21 cellular contexts compared by ENCODE assay signal in genomic region chr14:94560782-94561655, GRCh38. TPM values are rescaled to one million over a fixed set of nuclear protein-coding genes. Genes with fewer than 3 reads are reported as not detected.
DNase-seq lines count a peak whose midpoint lies in the region; ATAC-seq, FAIRE-seq and TF ChIP-seq lines count a peak whose summit lies in the region.
"Had no signal": no experiment of that assay in that cellular context is flagged by ENCODE, and none has a peak within 500 bp of the region (broad histone marks: within the 10 kb centered on the region; RNA-seq: fewer than 3 reads in every experiment).

A gene with protein sequence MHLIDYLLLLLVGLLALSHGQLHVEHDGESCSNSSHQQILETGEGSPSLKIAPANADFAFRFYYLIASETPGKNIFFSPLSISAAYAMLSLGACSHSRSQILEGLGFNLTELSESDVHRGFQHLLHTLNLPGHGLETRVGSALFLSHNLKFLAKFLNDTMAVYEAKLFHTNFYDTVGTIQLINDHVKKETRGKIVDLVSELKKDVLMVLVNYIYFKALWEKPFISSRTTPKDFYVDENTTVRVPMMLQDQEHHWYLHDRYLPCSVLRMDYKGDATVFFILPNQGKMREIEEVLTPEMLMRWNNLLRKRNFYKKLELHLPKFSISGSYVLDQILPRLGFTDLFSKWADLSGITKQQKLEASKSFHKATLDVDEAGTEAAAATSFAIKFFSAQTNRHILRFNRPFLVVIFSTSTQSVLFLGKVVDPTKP (plus strand): TSS chr14:94561442. CDS start chr14:94563483, 2,041 bp downstream.

- TF ChIP-seq POLR2A in HepG2 (IDR thresholded peaks at IDR 0.05; ENCODE audit: insufficient read depth in 1 of 2, low read depth in 2 of 2, low read length in 2 of 2) (peak in 1 of 2 experiments; percentile 75; a peak in 2 of 4 replicates), testis (IDR thresholded peaks at IDR 0.05) (no peak)

- DNase-seq in RWPE2 (ENCODE audit: low spot score) (peak; percentile 51), HepG2 (ENCODE audit: low spot score) (peak; percentile 50), trophoblast cell (no peak), testis (peak; percentile 6), ecto neural progenitor cell (ENCODE audit: low spot score) (no peak), SIG-M5 treated with dmso at 0.1 percent for 504 hours (lab: John Stamatoyannopoulos, UW; ENCODE audit: unreplicated experiment) (no peak)
- DNase-seq: BE2C, EL, NCI-H1092, NCI-H1436, NCI-H2029, NCI-H2227 treated with DMSO at 0.1 percent for 48 hours, NCI-H510A treated with DMSO at 0.1 percent for 48 hours, NCI-H748 treated with DMSO at 0.1 percent for 48 hours had no signal

- no peak for TF ChIP-seq EP300 in HepG2 (IDR thresholded peaks at IDR 0.05; ENCODE audit: low read depth in 2 of 2, low read length in 2 of 2)
- no peak for TF ChIP-seq EP300 in HepG2 (CRISPR knock-in tag; IDR thresholded peaks at IDR 0.05; ENCODE audit: borderline replicate concordance)

- no peak within 1 kb of the TSS for H3K14ac ChIP-seq in trophoblast cell (ENCODE audit: low read length)

- H3K4me2 ChIP-seq in HepG2 (ENCODE audit: low read depth, low read length) = peak within 1 kb of the TSS; percentile 79
- H3K4me2 ChIP-seq in trophoblast cell (ENCODE audit: low read length) = no peak within 1 kb of the TSS

- no peak within 1 kb of the TSS for H3K4me3 ChIP-seq in RWPE2 (ENCODE audit: severe bottlenecking)
- peak within 1 kb of the TSS; percentile 52 to 63 (median 57) for H3K4me3 ChIP-seq in HepG2 (replicated peaks in 1 of 3; ENCODE audit: insufficient read depth in 1 of 3, low read depth in 2 of 3, low read length in 3 of 3)
- no peak within 1 kb of the TSS for H3K4me3 ChIP-seq in trophoblast cell (ENCODE audit: low read depth, low read length)
- no peak within 1 kb of the TSS for H3K4me3 ChIP-seq in testis
- H3K4me3 ChIP-seq: K562, SJSA1 had no signal

- TF ChIP-seq CTCF in RWPE2 (IDR thresholded peaks at IDR 0.05; ENCODE audit: poor library complexity, severe bottlenecking) (no peak), HepG2 (CRISPR knock-in tag; IDR thresholded peaks at IDR 0.05) (no peak), testis (IDR thresholded peaks at IDR 0.05) (no peak)

- H3K9me3 ChIP-seq in RWPE2 (ENCODE audit: severe bottlenecking) = no peaks in the 10 kb centered on the region
- H3K9me3 ChIP-seq in HepG2 (ENCODE audit: low read length) = peaks cover 9% of the 10 kb centered on the region; the same call in 1 of the 2 replicates
- no peaks in the 10 kb centered on the region for H3K9me3 ChIP-seq in trophoblast cell (ENCODE audit: insufficient read depth, low read depth, low read length)
- H3K9me3 ChIP-seq in testis = no peaks in the 10 kb centered on the region
- H3K9me3 ChIP-seq: BE2C, SJSA1 had no signal

- H3K4me1 ChIP-seq in RWPE2 (ENCODE audit: insufficient read depth, poor library complexity, severe bottlenecking) = no peaks in the 10 kb centered on the region
- peaks cover 70% of the 10 kb centered on the region for H3K4me1 ChIP-seq in HepG2 (ENCODE audit: insufficient read depth, low read length)
- no peaks in the 10 kb centered on the region for H3K4me1 ChIP-seq in trophoblast cell (ENCODE audit: control insufficient read depth in 1 of 2, insufficient read depth in 2 of 2, low read length in 2 of 2)
- no peaks in the 10 kb centered on the region for H3K4me1 ChIP-seq in testis
- H3K4me1 ChIP-seq: BE2C, SJSA1 had no signal

- H2BK5ac ChIP-seq in trophoblast cell (ENCODE audit: low read depth, low read length, poor library complexity) = no peak within 1 kb of the TSS

- POLR2A ChIA-PET in HepG2 (lab: Yijun Ruan, JAX) = interaction anchor here (0.7 to 4.6 kb wide), 16 partner anchors 10 to 55 kb away, joined by 3 to 51 read pairs (median 4); partner anchors contain the start of genes SERPINA3 and SERPINA5

- FAIRE-seq in HepG2 (lab: Jason Lieb, UNC) = peak; percentile 64
- FAIRE-seq: H1, K562 had no signal

- H3K79me2 ChIP-seq in HepG2 (ENCODE audit: insufficient read depth, low read length) (peaks cover 3% of the 10 kb centered on the region), trophoblast cell (ENCODE audit: control insufficient read depth, insufficient read depth, low read length, poor library complexity) (no peaks in the 10 kb centered on the region)

- H2AFZ ChIP-seq in HepG2 (ENCODE audit: low read length) = peak within 1 kb of the TSS; percentile 43
- no peak within 1 kb of the TSS for H2AFZ ChIP-seq in trophoblast cell (ENCODE audit: insufficient read depth, low read length, poor library complexity)

- H2BK120ac ChIP-seq in trophoblast cell (ENCODE audit: insufficient read depth, low read length, poor library complexity) = no peak within 1 kb of the TSS

- no peak within 1 kb of the TSS for H3K4ac ChIP-seq in trophoblast cell (ENCODE audit: low read depth, low read length)

- H4K12ac ChIP-seq in trophoblast cell (ENCODE audit: low read depth, low read length) = no peak within 1 kb of the TSS

- H3K27ac ChIP-seq in RWPE2 (ENCODE audit: poor library complexity, severe bottlenecking) (no peak within 1 kb of the TSS), HepG2 (ENCODE audit: extremely low read length, insufficient read depth, low read length) (peak within 1 kb of the TSS; percentile 53), trophoblast cell (ENCODE audit: low read depth, low read length) (no peak within 1 kb of the TSS), testis (no peak within 1 kb of the TSS)
- H3K27ac ChIP-seq: SJSA1 had no signal

- H3K36me3 ChIP-seq in RWPE2 (ENCODE audit: low read depth) = no peaks in the 10 kb centered on the region
- no peaks in the 10 kb centered on the region for H3K36me3 ChIP-seq in HepG2 (replicated peaks in 1 of 2; ENCODE audit: control insufficient read depth in 1 of 2, insufficient read depth in 2 of 2, low read length in 2 of 2)
- H3K36me3 ChIP-seq in trophoblast cell (ENCODE audit: control insufficient read depth in 1 of 2, insufficient read depth in 2 of 2, low read length in 2 of 2) = no peaks in the 10 kb centered on the region
- H3K36me3 ChIP-seq in testis (ENCODE audit: low read depth, missing control alignments) = no peaks in the 10 kb centered on the region
- H3K36me3 ChIP-seq: BE2C, SJSA1 had no signal

- in situ Hi-C loops in HepG2 (cut with HindIII; ENCODE audit: extremely low pct_ligation_motif_present, low pct_unique_long_range_greater_than_20kb) = no loop called here

- H4K91ac ChIP-seq in trophoblast cell (ENCODE audit: low read depth, low read length) = no peak within 1 kb of the TSS

- CTCF ChIA-PET in HepG2 (lab: Yijun Ruan, JAX; ENCODE audit: low intra/inter-chr PET ratio, low total read pairs) = no interaction called here

- no peak for TF ChIP-seq RAD21 in HepG2 (CRISPR knock-in tag; IDR thresholded peaks at IDR 0.05)

- H3K23ac ChIP-seq in trophoblast cell (ENCODE audit: low read length) = no peak within 1 kb of the TSS

- H4K20me1 ChIP-seq in HepG2 (ENCODE audit: insufficient read depth, low read length) = no peaks in the 10 kb centered on the region

- H3K18ac ChIP-seq in trophoblast cell (ENCODE audit: low read length) = no peak within 1 kb of the TSS

- no peak within 1 kb of the TSS for H2AK5ac ChIP-seq in trophoblast cell (ENCODE audit: low read length)

- BruUV-seq in HepG2 (replicated peaks; lab: Mats Ljungman, UMichigan) = no TSS peak

- 17% methylated on average over 11 of the region's 11 CpGs for WGBS in HepG2 (ENCODE audit: low lambda C conversion rate)
- no CpG with 5 or more reads among the region's 11 CpGs for WGBS in trophoblast cell (ENCODE audit: extremely low coverage, insufficient coverage, insufficient read length)
- 87 to 88% methylated on average over 6 to 11 of the region's 11 CpGs for WGBS in testis, 2 donors

- no peaks in the 10 kb centered on the region for H3K27me3 ChIP-seq in RWPE2 (ENCODE audit: insufficient read depth, poor library complexity, severe bottlenecking)
- H3K27me3 ChIP-seq in HepG2 (ENCODE audit: control insufficient read depth in 1 of 2, insufficient read depth in 2 of 2, low read length in 2 of 2) = no peaks in the 10 kb centered on the region
- H3K27me3 ChIP-seq in trophoblast cell (ENCODE audit: insufficient read depth, low read length) = no peaks in the 10 kb centered on the region
- H3K27me3 ChIP-seq in testis = no peaks in the 10 kb centered on the region
- H3K27me3 ChIP-seq: BE2C, SJSA1 had no signal

- no peak for ATAC-seq in RWPE2 (ENCODE audit: low read depth)
- peak; percentile 88 for ATAC-seq in HepG2
- no peak for ATAC-seq in HG03378 (IDR thresholded peaks at IDR 0.05; ENCODE audit: unreplicated experiment)
- ATAC-seq: K562, Panc1 had no signal

- H3K9ac ChIP-seq in HepG2 (ENCODE audit: insufficient read depth, low read depth, low read length) = peak within 1 kb of the TSS; percentile 70
- H3K9ac ChIP-seq in trophoblast cell (ENCODE audit: low read length) = peak within 1 kb of the TSS; percentile 3

- H4K8ac ChIP-seq in trophoblast cell (ENCODE audit: low read depth, low read length) = no peak within 1 kb of the TSS

- no peaks in the 10 kb centered on the region for H3K79me1 ChIP-seq in trophoblast cell (ENCODE audit: low read length)

- intact Hi-C loops in HepG2 (cut with micrococcal nuclease; ENCODE audit: unreplicated experiment) (loop anchor here (5.0 kb wide), 1 partner anchor 36 kb away; no protein-coding TSS in a partner anchor), testis (cut with DNase I; ENCODE audit: low total_unique reads) (no loop called here)

- H2BK12ac ChIP-seq in trophoblast cell (ENCODE audit: low read length) = no peak within 1 kb of the TSS

RNA-seq across cellular contexts. Expression of the gene that starts here (rescaled TPM):
- 17.2 and 39.1 TPM in 2 replicates for total RNA-seq in HepG2 (2016; rRNA removed; fragmentation: Illumina TruSeq; extraction: Trizol)
- 5.1 and 5.2 TPM in 2 replicates for total RNA-seq in HepG2 (2016; cell fraction: cytosol; rRNA removed; fragmentation: Illumina TruSeq; extraction: Trizol; ENCODE audit: low read depth)
- 18.0 and 38.7 TPM in 2 replicates for total RNA-seq in HepG2 (2016; cell fraction: insoluble cytoplasmic fraction; rRNA removed; fragmentation: Illumina TruSeq; extraction: Trizol)
- total RNA-seq in HepG2 (2016; cell fraction: membrane; rRNA removed; fragmentation: Illumina TruSeq; extraction: Trizol) = 9.0 and 10.8 TPM in 2 replicates
- total RNA-seq in HepG2 (2016; cell fraction: nucleus; rRNA removed; fragmentation: Illumina TruSeq; extraction: Trizol) = 31.1 and 34.0 TPM in 2 replicates
- polyA plus RNA-seq in HepG2 (2011; rRNA removed) = 57.8 and 82.7 TPM in 2 replicates
- 51.9 and 68.1 TPM in 2 replicates for polyA plus RNA-seq in HepG2 (2011; cell fraction: cytosol; rRNA removed)
- polyA plus RNA-seq in HepG2 (2011; cell fraction: nucleus; rRNA removed) = 26.7 and 38.8 TPM in 2 replicates
- 39.8 and 51.8 TPM in 2 replicates for polyA plus RNA-seq in HepG2 (2012)
- 4.5 and 5.5 TPM in 2 replicates for polyA plus RNA-seq in HepG2 (2016; cell fraction: cytosol; fragmentation: Illumina TruSeq; extraction: Trizol; ENCODE audit: low read depth)
- polyA plus RNA-seq in HepG2 (2016; cell fraction: insoluble cytoplasmic fraction; fragmentation: Illumina TruSeq; extraction: Trizol; ENCODE audit: low read depth) = 17.2 and 17.4 TPM in 2 replicates
- 7.7 and 8.0 TPM in 2 replicates for polyA plus RNA-seq in HepG2 (2016; cell fraction: membrane; fragmentation: Illumina TruSeq; extraction: Trizol; ENCODE audit: low read depth)
- 48.5 and 50.8 TPM in 2 replicates for polyA plus RNA-seq in HepG2 (2016; cell fraction: nucleus; fragmentation: Illumina TruSeq; extraction: Trizol; ENCODE audit: insufficient read depth, low read depth)
- polyA minus RNA-seq in HepG2 (2011; rRNA and poly(A)+ RNA removed; ENCODE audit: low replicate concordance) = 48.7 TPM in 1 of 2 replicates, not detected in the other
- polyA minus RNA-seq in HepG2 (2011; cell fraction: cytosol; rRNA and poly(A)+ RNA removed) = 12.7 and 23.3 TPM in 2 replicates
- polyA minus RNA-seq in HepG2 (2011; cell fraction: nucleus; rRNA and poly(A)+ RNA removed) = 13.5 and 19.5 TPM in 2 replicates
- polyA plus RNA-seq in trophoblast cell (2013) = 0.03 TPM in 2 replicates
- total RNA-seq in testis = under 1 TPM in 1 of 2 donors, not detected in 1; 0.19 TPM
- polyA plus RNA-seq in testis (ENCODE audit: insufficient read depth, low read depth, low replicate concordance) = 0.25 TPM
- total RNA-seq: A673, H1, K562, LHCN-M2, SJSA1 had no signal
- polyA plus RNA-seq: H1, K562 had no signal

Comparison
In these comparisons a context has a peak if more than half of its experiments do, and no peak if none do; other contexts are left out.
1. RNA of the gene that starts here (total RNA-seq): 5.1 to 39.1 TPM in HepG2; 0.19 TPM in testis; every median in the first group is over 4 times any median in the second.
2. Peak in DNase-seq in testis; RNA of the gene not detected or under 1 TPM.
3. DNase-seq: peak in RWPE2 (single experiment) and HepG2 (single experiment); none in trophoblast cell (0 of 2), ecto neural progenitor cell (single experiment) and SIG-M5 treated with dmso at 0.1 percent for 504 hours (single experiment).
4. H3K4me3 ChIP-seq: peak in HepG2 (3 of 3); none in RWPE2 (single experiment), trophoblast cell (single experiment) and testis (0 of 2).